ENCODE assay signal across 9 cellular contexts in the genomic region with DNA sequence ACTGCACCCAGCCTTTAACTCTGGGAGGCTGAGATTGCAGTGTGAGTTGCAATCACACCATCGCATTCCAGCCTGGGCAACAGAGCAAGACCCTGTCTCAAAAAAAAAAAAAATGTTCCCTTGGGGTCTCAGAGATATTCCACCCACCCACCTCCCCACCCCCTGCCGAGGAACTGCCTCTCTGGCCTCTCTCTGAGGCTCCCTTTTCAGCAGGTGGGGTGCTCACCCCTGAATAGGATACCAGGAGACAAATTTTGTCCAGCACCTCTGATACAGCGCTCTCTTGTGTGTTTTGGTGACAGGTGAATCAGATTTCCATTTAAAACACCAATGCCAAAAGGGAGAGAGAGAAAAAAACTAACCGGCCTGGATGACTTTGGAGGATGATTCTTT.
DNase-seq lines count a peak whose midpoint lies in the region; ATAC-seq and TF ChIP-seq lines count a peak whose summit lies in the region.
"Had no signal": no experiment of that assay in that cellular context is flagged by ENCODE, and none has a peak within 500 bp of the region (broad histone marks: within the 10 kb centered on the region; RNA-seq: fewer than 3 reads in every experiment).

No MANE protein-coding gene starts in this region.

- H4K91ac ChIP-seq in IMR-90 (ENCODE audit: insufficient read depth, low read depth, low read length), result no peak overlapping the region

- H2BK15ac ChIP-seq in IMR-90 (ENCODE audit: low read depth, low read length), result no peak overlapping the region

- H3K79me1 ChIP-seq in IMR-90 (ENCODE audit: low read depth in 1 of 2, low read length in 2 of 2), result no peaks in the 10 kb centered on the region

- no peak overlapping the region for H2BK5ac ChIP-seq in IMR-90 (ENCODE audit: low read depth, low read length, poor library complexity, severe bottlenecking)

- dilution Hi-C loops in IMR-90 (cut with HindIII; ENCODE audit: low sequenced_read_pairs, unreplicated experiment), result no loop called here

- no peak overlapping the region for H3K14ac ChIP-seq in IMR-90 (replicated peaks; ENCODE audit: low read depth, low read length)

- no peak overlapping the region for H3K18ac ChIP-seq in IMR-90 (ENCODE audit: low read depth, low read length)

- no peak overlapping the region for H2BK20ac ChIP-seq in IMR-90 (ENCODE audit: low read depth, low read length)

- in situ Hi-C loops in IMR-90 (cut with MboI; ENCODE audit: low sequenced_read_pairs), result no loop called here

- DNase-seq in Right ventricle myocardium inferior (ENCODE audit: missing footprints) (no peak), left ventricle myocardium superior (no peak), IMR-90 (no peak), foreskin keratinocyte (no peak), uterus (no peak), HuH-7.5 (ENCODE audit: low spot score) (no peak)
- DNase-seq: NCI-H2029 had no signal

- no peak overlapping the region for H3K27ac ChIP-seq in IMR-90 (ENCODE audit: insufficient read depth, low read length)
- peak overlapping the region; percentile 86 for H3K27ac ChIP-seq in foreskin keratinocyte
- H3K27ac ChIP-seq in uterus, result peak overlapping the region; percentile 64 to 79

- no peaks in the 10 kb centered on the region for H3K27me3 ChIP-seq in IMR-90 (ENCODE audit: control insufficient read depth, insufficient read depth, low read length)
- no peaks in the 10 kb centered on the region for H3K27me3 ChIP-seq in foreskin keratinocyte
- no peaks in the 10 kb centered on the region for H3K27me3 ChIP-seq in uterus

- H4K8ac ChIP-seq in IMR-90 (ENCODE audit: low read depth in 2 of 2, low read length in 2 of 2), result no peak overlapping the region

- H3K4me1 ChIP-seq in IMR-90 (ENCODE audit: control insufficient read depth, insufficient read depth, low read length), result 0 out of 2 replicates have a peak, but pooled peaks cover 3% of the 10 kb centered on the region
- peaks cover 11% of the 10 kb centered on the region for H3K4me1 ChIP-seq in foreskin keratinocyte
- H3K4me1 ChIP-seq in uterus, result peaks cover 0 to 3% of the 10 kb centered on the region in 2 donors

- H4K5ac ChIP-seq in IMR-90 (ENCODE audit: low read depth, low read length), result no peak overlapping the region

- H4K20me1 ChIP-seq in IMR-90 (ENCODE audit: insufficient read depth, low read length), result no peaks in the 10 kb centered on the region

- no peak overlapping the region for H3K56ac ChIP-seq in IMR-90 (ENCODE audit: extremely low read depth, insufficient read depth, low read length)

- H3K4me3 ChIP-seq in IMR-90 (ENCODE audit: insufficient read depth, low read depth, low read length) (no peak overlapping the region), uterus (peak overlapping the region in 1 of 2 donors; percentile 5)

- TF ChIP-seq CTCF in IMR-90 (conservative IDR thresholded peaks at IDR 0.05; ENCODE audit: low read depth, low read length) (no peak), foreskin keratinocyte (conservative IDR thresholded peaks at IDR 0.05) (no peak), uterus (IDR thresholded peaks at IDR 0.05) (no peak)

- WGBS in IMR-90 (ENCODE audit: extremely low coverage in 2 of 2, insufficient read length in 1 of 2), 2 experiments, result no CpG with 5 or more reads among the region's 4 CpGs

- POLR2A ChIA-PET in IMR-90 (lab: Charles Lee; ENCODE audit: unreplicated experiment), result no interaction called here

- BruUV-seq in IMR-90 (replicated peaks; lab: Mats Ljungman, UMichigan), result no TSS peak

- TF ChIP-seq POLR2A in IMR-90 (IDR thresholded peaks at IDR 0.05; ENCODE audit: low read depth, low read length) (no peak), uterus (IDR thresholded peaks at IDR 0.05) (no peak)

- H3K23ac ChIP-seq in IMR-90 (ENCODE audit: low read depth, low read length), result no peak overlapping the region

- no peak overlapping the region for H2BK120ac ChIP-seq in IMR-90 (ENCODE audit: low read depth, low read length)

- H3K9me3 ChIP-seq in IMR-90 (ENCODE audit: control insufficient read depth, insufficient read depth, low read length), result no peaks in the 10 kb centered on the region
- peaks cover 0 to 6% of the 10 kb centered on the region in 2 donors for H3K9me3 ChIP-seq in uterus

- no peak for TF ChIP-seq RAD21 in IMR-90 (IDR thresholded peaks at IDR 0.05; ENCODE audit: low read length)

- CTCF ChIA-PET in IMR-90 (lab: Yijun Ruan, JAX), result no interaction called here

- no peak overlapping the region for H2AFZ ChIP-seq in IMR-90 (replicated peaks; ENCODE audit: low read length, poor library complexity)

- no peak overlapping the region for H3K4ac ChIP-seq in IMR-90 (ENCODE audit: low read depth, low read length)

- no peak overlapping the region for H2AK5ac ChIP-seq in IMR-90 (ENCODE audit: low read depth, low read length)

- peak overlapping the region; percentile 59; the same call in 1 of the 2 replicates for H3K4me2 ChIP-seq in IMR-90 (ENCODE audit: low read depth, low read length)

- no peak overlapping the region for H2AK9ac ChIP-seq in IMR-90 (replicated peaks; ENCODE audit: low read depth, low read length, poor library complexity)

- peak; percentile 27 for ATAC-seq in Right ventricle myocardium inferior
- ATAC-seq in left ventricle myocardium superior, result no peak
- no peak; the same call in 1 of the 2 replicates for ATAC-seq in IMR-90 (ENCODE audit: low read depth)
- no peak for ATAC-seq in foreskin keratinocyte
- ATAC-seq in HG03139 (IDR thresholded peaks at IDR 0.05; ENCODE audit: unreplicated experiment), result no peak
- no peak for ATAC-seq in HG03097 (IDR thresholded peaks at IDR 0.05; ENCODE audit: low FRiP score, unreplicated experiment)

- intact Hi-C loops in Right ventricle myocardium inferior (cut with DNase I), result loop anchor here (5.0 kb wide), 1 partner anchor 92 kb away; the partner anchor contains the start of gene KIF5B
- intact Hi-C loops in left ventricle myocardium superior (cut with micrococcal nuclease), result no loop called here
- intact Hi-C loops in IMR-90 (cut with micrococcal nuclease), result no loop called here
- intact Hi-C loops in uterus (cut with DNase I; ENCODE audit: low total_unique reads), result no loop called here

- H3K9me1 ChIP-seq in IMR-90 (ENCODE audit: insufficient read depth, low read length), result no peaks in the 10 kb centered on the region; the same call in 1 of the 2 replicates

- no peaks in the 10 kb centered on the region for H3K36me3 ChIP-seq in IMR-90 (ENCODE audit: control insufficient read depth, insufficient read depth, low read length)
- H3K36me3 ChIP-seq in uterus, result no peaks in the 10 kb centered on the region

- H3K9ac ChIP-seq in IMR-90 (ENCODE audit: low read depth, low read length), result no peak overlapping the region

TF ChIP-seq in IMR-90, 13 proteins besides CTCF, POLR2A, EP300 and RAD21:
- TF ChIP-seq MAZ (IDR thresholded peaks at IDR 0.05; ENCODE audit: borderline replicate concordance, low read depth, low read length) (no peak), CHD1 (IDR thresholded peaks at IDR 0.05; ENCODE audit: low read depth, low read length) (no peak), RFX5 (IDR thresholded peaks at IDR 0.05; ENCODE audit: low read depth, low read length) (no peak), ELK1 (IDR thresholded peaks at IDR 0.05; ENCODE audit: borderline replicate concordance, low read depth, low read length) (no peak), MXI1 (IDR thresholded peaks at IDR 0.05; ENCODE audit: borderline replicate concordance, low read depth, low read length) (no peak), CEBPB (IDR thresholded peaks at IDR 0.05; ENCODE audit: low read depth, low read length) (no peak), FOS (IDR thresholded peaks at IDR 0.05; ENCODE audit: low read depth, low read length) (no peak), MAFK (IDR thresholded peaks at IDR 0.05; ENCODE audit: low read depth, low read length) (no peak), SMC3 (IDR thresholded peaks at IDR 0.05; ENCODE audit: low read depth, low read length) (no peak), USF2 (IDR thresholded peaks at IDR 0.05; ENCODE audit: low read depth, low read length) (no peak), NFE2L2 (IDR thresholded peaks at IDR 0.05; ENCODE audit: low read depth, low read length) (no peak), RCOR1 (IDR thresholded peaks at IDR 0.05; ENCODE audit: insufficient replicate concordance, low read length) (no peak), BHLHE40 (IDR thresholded peaks at IDR 0.05; ENCODE audit: low read depth, low read length) (no peak)
